ENCODE assay signal across 11 cellular contexts in the genomic region with DNA sequence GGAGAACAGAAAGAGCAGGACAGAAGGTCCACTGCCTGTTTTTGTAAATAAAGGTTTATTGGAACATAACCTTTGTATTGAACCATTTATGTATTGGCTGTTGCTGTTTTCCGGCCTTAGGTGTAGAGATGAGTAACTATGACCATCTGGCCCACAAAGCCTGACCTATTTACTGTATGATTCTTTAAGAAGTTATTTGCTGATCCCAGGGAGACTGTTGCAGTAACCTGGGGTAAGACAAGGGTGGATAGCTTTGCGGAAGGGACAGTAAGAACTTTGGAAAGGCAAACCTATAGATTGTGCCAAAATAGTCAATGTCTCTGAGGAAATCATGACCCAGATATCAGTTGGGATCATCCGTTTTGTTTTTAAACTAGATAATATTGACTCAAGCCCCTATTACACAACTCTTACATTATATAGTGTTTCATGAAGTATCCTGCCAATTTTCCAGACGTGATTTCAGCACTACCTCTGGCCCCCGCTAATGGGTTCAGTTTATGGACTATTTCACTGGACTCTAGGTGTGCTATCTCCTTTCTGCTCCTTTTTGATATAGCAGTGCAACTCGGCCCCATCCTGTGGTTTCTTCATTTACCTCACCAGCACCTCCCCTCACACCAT. TPM values are rescaled to one million over a fixed set of nuclear protein-coding genes. Genes with fewer than 3 reads are reported as not detected.
A peak's percentile ranks its signal among the peaks of the same experiment; 100 is the strongest.
DNase-seq lines count a peak whose midpoint lies in the region; ATAC-seq and TF ChIP-seq lines count a peak whose summit lies in the region.
"Had no signal": no experiment of that assay in that cellular context is flagged by ENCODE, and none has a peak within 500 bp of the region (broad histone marks: within the 10 kb centered on the region; RNA-seq: fewer than 3 reads in every experiment).

No MANE protein-coding gene starts in this region.

- H3K4me1 ChIP-seq in breast epithelium (no peaks in the 10 kb centered on the region), transverse colon (peaks cover 0 to 35% (median 9%) of the 10 kb centered on the region in 4 donors)

- no TSS peak for BruUV-seq in MCF 10A (replicated peaks; lab: Mats Ljungman, UMichigan)

- H3K27me3 Mint-ChIP-seq in MCF 10A (ENCODE audit: insufficient read depth, unreplicated experiment): no peaks in the 10 kb centered on the region

- intact Hi-C loops in MCF 10A (cut with micrococcal nuclease) (no loop called here), breast epithelium (cut with DNase I; ENCODE audit: low total_unique reads) (no loop called here), transverse colon (cut with DNase I; ENCODE audit: low total_unique reads) (no loop called here)

- H3K36me3 ChIP-seq in breast epithelium (no peaks in the 10 kb centered on the region), WERI-Rb-1 (no peaks in the 10 kb centered on the region), transverse colon (no peaks in the 10 kb centered on the region)

- TF ChIP-seq POLR2A in breast epithelium (IDR thresholded peaks at IDR 0.05): no peak
- no peak for TF ChIP-seq POLR2A in transverse colon (IDR thresholded peaks at IDR 0.05)
- no peak for TF ChIP-seq POLR2A in erythroblast (IDR thresholded peaks at IDR 0.05; ENCODE audit: low read length)

- ATAC-seq in HG03045 (IDR thresholded peaks at IDR 0.05; ENCODE audit: unreplicated experiment) (peak; percentile 24), GM19467 (IDR thresholded peaks at IDR 0.05; ENCODE audit: unreplicated experiment) (no peak)

- WGBS in transverse colon (ENCODE audit: low coverage in 1 of 2), 2 donors: 67 to 74% methylated on average over 5 to 6 of the region's 6 CpGs

- DNase-seq in MCF 10A (ENCODE audit: unreplicated experiment) (peak; percentile 55), breast epithelium (ENCODE audit: low spot score in 2 of 2) (no peak), WERI-Rb-1 (no peak), transverse colon (no peak), AG08395 (ENCODE audit: low spot score) (no peak), erythroblast (lab: John Stamatoyannopoulos, UW) (no peak)
- DNase-seq: DMS53, Kasumi-1, SHP77 treated with DMSO at 0.1 percent for 48 hours had no signal

- H3K27ac ChIP-seq in breast epithelium (no peak overlapping the region), WERI-Rb-1 (peak overlapping the region; percentile 29), transverse colon (peak overlapping the region; percentile 47 to 73 (median 68))

- POLR2A ChIA-PET in MCF 10A (lab: Yijun Ruan, JAX): no interaction called here

- no peak for TF ChIP-seq CTCF in MCF 10A (IDR thresholded peaks at IDR 0.05; ENCODE audit: unreplicated experiment)
- TF ChIP-seq CTCF in breast epithelium (IDR thresholded peaks at IDR 0.05): no peak
- TF ChIP-seq CTCF in WERI-Rb-1 (IDR thresholded peaks at IDR 0.05; ENCODE audit: low read depth, low read length): no peak
- TF ChIP-seq CTCF in transverse colon (IDR thresholded peaks at IDR 0.05): no peak

- no peak overlapping the region for H3K4me3 ChIP-seq in breast epithelium
- no peak overlapping the region for H3K4me3 ChIP-seq in WERI-Rb-1 (ENCODE audit: low read depth, low read length)
- no peak overlapping the region for H3K4me3 ChIP-seq in transverse colon

- H3K4me1 Mint-ChIP-seq in MCF 10A (ENCODE audit: insufficient read depth, unreplicated experiment): no peaks in the 10 kb centered on the region

- in situ Hi-C loops in transverse colon (cut with MboI; ENCODE audit: low pct_ligation_motif_present in 1 of 4, low pct_unique_long_range_greater_than_20kb in 1 of 4, low sequenced_read_pairs in 3 of 4): loop anchor here in 3 of 4 donors (25.0 kb wide), 1 partner anchor 141 kb away; a partner anchor contains a TSS

- no peak for TF ChIP-seq EP300 in transverse colon (IDR thresholded peaks at IDR 0.05; ENCODE audit: low read depth)

- CTCF ChIA-PET in MCF 10A (lab: Yijun Ruan, JAX): no interaction called here

- H3K36me3 Mint-ChIP-seq in MCF 10A (ENCODE audit: insufficient read depth, unreplicated experiment): no peaks in the 10 kb centered on the region

- no peaks in the 10 kb centered on the region for H3K27me3 ChIP-seq in breast epithelium
- no peaks in the 10 kb centered on the region for H3K27me3 ChIP-seq in WERI-Rb-1 (ENCODE audit: insufficient read depth, low read depth, severe bottlenecking)
- no peaks in the 10 kb centered on the region for H3K27me3 ChIP-seq in transverse colon

- no peak overlapping the region for H3K27ac Mint-ChIP-seq in MCF 10A (ENCODE audit: low read depth, unreplicated experiment)

- H3K9me3 Mint-ChIP-seq in MCF 10A (ENCODE audit: unreplicated experiment): no peaks in the 10 kb centered on the region

- no peaks in the 10 kb centered on the region for H3K9me3 ChIP-seq in breast epithelium
- H3K9me3 ChIP-seq in WERI-Rb-1 (ENCODE audit: severe bottlenecking): no peaks in the 10 kb centered on the region
- no peaks in the 10 kb centered on the region for H3K9me3 ChIP-seq in transverse colon

- H3K4me3 Mint-ChIP-seq in MCF 10A (ENCODE audit: unreplicated experiment): no peak overlapping the region

RNA-seq across cellular contexts. Expression of a gene that starts 20.8 kb away (rescaled TPM):
- total RNA-seq in MCF 10A (2022): 1.9 and 2.3 TPM in 2 replicates
- total RNA-seq in breast epithelium: 10 to 100 TPM in 1 of 3 donors, 1 to 10 TPM in 2; 5.9 to 22.4 (median 6.9) TPM
- total RNA-seq in transverse colon: 10 to 100 TPM in 3 of 4 donors, 1 to 10 TPM in 1; 3.4 to 68.8 (median 43.5) TPM

RNA-seq across cellular contexts. Expression of a gene that starts 23.6 kb away (rescaled TPM):
- total RNA-seq in MCF 10A (2022) (13.0 and 15.5 TPM in 2 replicates), breast epithelium (1 to 10 TPM; 1.2 to 1.6 (median 1.4) TPM), transverse colon (1 to 10 TPM in 3 of 4 donors, under 1 TPM in 1; 0.40 to 2.3 (median 2.2) TPM)

Comparison
In these comparisons a context has a peak if more than half of its experiments do, and no peak if none do; other contexts are left out.
1. H3K27ac ChIP-seq: peak in WERI-Rb-1 (single experiment) and transverse colon (4 of 4); none in breast epithelium (0 of 2).